ENCODE assay signal across 8 cellular contexts in the genomic region with DNA sequence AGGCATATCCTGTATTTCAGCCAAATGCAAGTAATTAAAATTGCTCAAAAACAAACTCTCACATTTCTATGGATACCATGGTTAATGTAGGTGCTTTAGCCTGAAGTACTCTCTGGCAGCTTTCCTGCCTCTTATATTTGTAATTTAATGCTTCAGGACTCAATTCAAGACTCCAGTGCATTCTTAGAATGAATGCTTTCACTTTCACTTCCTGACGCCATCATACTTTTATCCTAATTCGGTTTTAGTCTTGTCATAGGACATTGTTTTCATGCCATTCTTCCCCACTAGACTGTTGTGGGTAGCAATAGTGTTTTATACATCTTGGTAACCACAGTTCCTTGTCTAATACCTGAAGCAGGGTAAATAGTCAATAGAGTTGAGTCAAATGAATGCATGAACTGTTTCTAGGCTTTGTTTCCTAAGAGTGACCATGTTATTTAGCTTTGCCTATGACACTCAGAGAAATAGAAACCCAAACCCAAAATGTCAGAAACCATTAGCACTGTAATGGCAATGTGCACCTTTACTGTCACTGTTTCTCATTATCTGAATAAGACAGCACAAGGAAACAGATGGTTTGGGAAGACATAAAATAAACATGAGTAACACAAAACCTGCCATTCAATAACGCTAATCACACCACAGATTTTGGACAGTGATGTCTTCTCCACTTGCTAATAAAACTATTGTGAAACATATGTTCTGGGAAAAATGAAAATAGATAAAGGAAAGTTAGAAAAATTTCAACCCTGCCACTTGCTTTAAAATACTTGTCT.
A peak's percentile ranks its signal among the peaks of the same experiment; 100 is the strongest.
DNase-seq lines count a peak whose midpoint lies in the region; ATAC-seq, FAIRE-seq and TF ChIP-seq lines count a peak whose summit lies in the region.

No MANE protein-coding gene starts in this region.

- H3K4me3 ChIP-seq in OCI-LY1 (ENCODE audit: low read depth, low read length, poor library complexity, severe bottlenecking) (peak overlapping the region; percentile 26), small intestine (ENCODE audit: low read depth in 1 of 2, low read length in 2 of 2) (no peak overlapping the region)

- no peaks in the 10 kb centered on the region for H4K20me1 ChIP-seq in OCI-LY1 (ENCODE audit: insufficient read depth, low read length)

- peaks cover 33% of the 10 kb centered on the region for H3K4me1 ChIP-seq in OCI-LY1 (ENCODE audit: insufficient read depth, low read length, severe bottlenecking)
- no peaks in the 10 kb centered on the region for H3K4me1 ChIP-seq in small intestine (ENCODE audit: control insufficient read depth in 2 of 2, insufficient read depth in 1 of 2, low read depth in 1 of 2, low read length in 1 of 2)

- no peak overlapping the region for H3K27ac ChIP-seq in OCI-LY1 (ENCODE audit: low read depth, low read length, poor library complexity, severe bottlenecking)
- H3K27ac ChIP-seq in small intestine (ENCODE audit: low read depth in 1 of 2, low read length in 1 of 2) = no peak overlapping the region

- H3K36me3 ChIP-seq in OCI-LY1 (ENCODE audit: insufficient read depth, low read length) (peaks cover 8% of the 10 kb centered on the region; the same call in 1 of the 2 replicates), small intestine (ENCODE audit: control insufficient read depth in 2 of 2, insufficient read depth in 2 of 2, low read length in 2 of 2) (no peaks in the 10 kb centered on the region)

- no peaks in the 10 kb centered on the region for H3K79me2 ChIP-seq in OCI-LY1 (ENCODE audit: insufficient read depth, low read length)

- intact Hi-C loops in posterior cingulate gyrus (cut with DNase I) = no loop called here

- no peaks in the 10 kb centered on the region for H3F3A ChIP-seq in OCI-LY1 (ENCODE audit: insufficient read depth, low read length)

- no peak for TF ChIP-seq CTCF in OCI-LY1 (IDR thresholded peaks at IDR 0.05; ENCODE audit: low read length)

- WGBS in small intestine, 3 donors = 25 to 43% (median 28%) methylated on average over 3 of the region's 3 CpGs

- DNase-seq in fibroblast of gingiva (ENCODE audit: low read depth) = peak; percentile 38
- DNase-seq in small intestine = peak; percentile 17
- DNase-seq in UCSD-AML1 (lab: John Stamatoyannopoulos, UW; ENCODE audit: unreplicated experiment) = no peak
- DNase-seq in amygdala (lab: John Stamatoyannopoulos, UW) = no peak
- no peak for DNase-seq in posterior cingulate gyrus

- H3K9me2 ChIP-seq in OCI-LY1 (ENCODE audit: low read depth, low read length) = no peaks in the 10 kb centered on the region

- ATAC-seq in GM21717 (IDR thresholded peaks at IDR 0.05; ENCODE audit: unreplicated experiment) (peak; percentile 65), HG03520 (IDR thresholded peaks at IDR 0.05; ENCODE audit: unreplicated experiment) (no peak)

- H3K9me3 ChIP-seq in OCI-LY1 (ENCODE audit: low read length) (peaks cover 23% of the 10 kb centered on the region), small intestine (ENCODE audit: control insufficient read depth, low read depth) (no peaks in the 10 kb centered on the region)

- peak overlapping the region; percentile 60 for H3K4me2 ChIP-seq in OCI-LY1 (ENCODE audit: low read length)

- peak overlapping the region; percentile 95 for H2AFZ ChIP-seq in OCI-LY1 (ENCODE audit: low read length)

- no peak overlapping the region for H3K9ac ChIP-seq in OCI-LY1 (ENCODE audit: low read length)

- H3K27me3 ChIP-seq in OCI-LY1 (ENCODE audit: insufficient read depth, low read length) = no peaks in the 10 kb centered on the region
- H3K27me3 ChIP-seq in small intestine (ENCODE audit: control insufficient read depth in 2 of 2, insufficient read depth in 2 of 2, low read length in 2 of 2) = no peaks in the 10 kb centered on the region

- FAIRE-seq in small intestine (lab: Jason Lieb, UNC) = no peak

Comparison
In these comparisons a context has a peak if more than half of its experiments do, and no peak if none do; other contexts are left out.
1. DNase-seq: peak in fibroblast of gingiva (single experiment) and small intestine (single experiment); none in UCSD-AML1 (single experiment), amygdala (0 of 56) and posterior cingulate gyrus (0 of 10).